1 cellular context compared by ENCODE assay signal in genomic region chr5:164346785-164347630, GRCh38.
TF ChIP-seq lines count a peak whose summit lies in the region.

No MANE protein-coding gene starts in this region.

TF ChIP-seq in K562, 482 proteins besides CTCF, POLR2A, EP300 and RAD21 (continued from another document and continues in another):
- no peak for TF ChIP-seq SFPQ (IDR thresholded peaks at IDR 0.05; ENCODE audit: low read depth, low read length)
- no peak for TF ChIP-seq U2AF1 (optimal IDR thresholded peaks at IDR 0.05; ENCODE audit: low read depth, low read length)
- TF ChIP-seq CEBPZ (IDR thresholded peaks at IDR 0.05; ENCODE audit: borderline replicate concordance, low read depth, low read length): no peak
- no peak for TF ChIP-seq ESRRA (IDR thresholded peaks at IDR 0.05; ENCODE audit: borderline replicate concordance, low read depth)
- TF ChIP-seq TAF7 (tag; IDR thresholded peaks at IDR 0.05): no peak
- TF ChIP-seq BMI1 (IDR thresholded peaks at IDR 0.05; ENCODE audit: low read length): no peak
- no peak for TF ChIP-seq STAT5B (CRISPR knock-in tag; IDR thresholded peaks at IDR 0.05)
- TF ChIP-seq POLR3A (IDR thresholded peaks at IDR 0.05; ENCODE audit: borderline replicate concordance, extremely low read depth, insufficient read depth, insufficient read length): no peak
- no peak for TF ChIP-seq ELK3 (CRISPR knock-in tag; IDR thresholded peaks at IDR 0.05)
- peak in 1 of 2 experiments; percentile 43; a peak in 1 of 4 replicates for TF ChIP-seq FOXK2 (conservative IDR thresholded peaks at IDR 0.05 in 1 of 2, IDR thresholded peaks at IDR 0.05 in 1 of 2; ENCODE audit: low read depth in 2 of 2)
- TF ChIP-seq RNF219 (CRISPR knock-in tag; IDR thresholded peaks at IDR 0.05): no peak
- no peak for TF ChIP-seq MITF (IDR thresholded peaks at IDR 0.05)
- TF ChIP-seq ZNF766 (CRISPR knock-in tag; conservative IDR thresholded peaks at IDR 0.05): 0 out of 2 replicates have a peak, but pooled peaks have one; percentile 34
- TF ChIP-seq ZNF41 (CRISPR knock-in tag; conservative IDR thresholded peaks at IDR 0.05): no peak
- TF ChIP-seq SPI1 (IDR thresholded peaks at IDR 0.05; ENCODE audit: borderline replicate concordance, low read depth, low read length): no peak
- TF ChIP-seq HNRNPUL1 (IDR thresholded peaks at IDR 0.05; ENCODE audit: low read length): no peak
- TF ChIP-seq PML (IDR thresholded peaks at IDR 0.05; ENCODE audit: low read length): no peak
- TF ChIP-seq ZNF12 (CRISPR knock-in tag; IDR thresholded peaks at IDR 0.05): no peak
- TF ChIP-seq TFAP4 (CRISPR knock-in tag; IDR thresholded peaks at IDR 0.05; ENCODE audit: borderline replicate concordance): no peak
- TF ChIP-seq RFX1 (IDR thresholded peaks at IDR 0.05): peak; percentile 53
- TF ChIP-seq ZNF347 (CRISPR knock-in tag; IDR thresholded peaks at IDR 0.05; ENCODE audit: low read depth): no peak
- TF ChIP-seq ZNF277 (CRISPR knock-in tag; IDR thresholded peaks at IDR 0.05; ENCODE audit: borderline replicate concordance): no peak
- 0 out of 2 replicates have a peak, but pooled peaks have one; percentile 27 for TF ChIP-seq MYBL2 (IDR thresholded peaks at IDR 0.05; ENCODE audit: low read depth)
- TF ChIP-seq MYBL2 (CRISPR knock-in tag; IDR thresholded peaks at IDR 0.05; ENCODE audit: borderline replicate concordance): no peak
- no peak for TF ChIP-seq ZKSCAN1 (IDR thresholded peaks at IDR 0.05; ENCODE audit: low read depth, low read length)
- no peak for TF ChIP-seq TAF1 (IDR thresholded peaks at IDR 0.05; ENCODE audit: control insufficient read depth, extremely low read depth, insufficient read depth, low read length, severe bottlenecking)
- peak; percentile 41; the same call in 1 of the 2 replicates for TF ChIP-seq MYC (IDR thresholded peaks at IDR 0.05; ENCODE audit: low read depth, low read length)
- no peak for TF ChIP-seq MYC (CRISPR knock-in tag; IDR thresholded peaks at IDR 0.05; ENCODE audit: borderline replicate concordance, low read depth)
- no peak for TF ChIP-seq ZC3H11A (IDR thresholded peaks at IDR 0.05; ENCODE audit: low read depth, low read length)
- no peak for TF ChIP-seq SETDB1 (IDR thresholded peaks at IDR 0.05; ENCODE audit: low read length)
- TF ChIP-seq ZNF717 (CRISPR knock-in tag; IDR thresholded peaks at IDR 0.05): no peak
- TF ChIP-seq CTCFL (IDR thresholded peaks at IDR 0.05; ENCODE audit: borderline replicate concordance, insufficient read depth, low read depth, low read length, poor library complexity, severe bottlenecking): no peak
- no peak for TF ChIP-seq BHLHE40 (IDR thresholded peaks at IDR 0.05; ENCODE audit: low read length)
- no peak for TF ChIP-seq ARID3B (CRISPR knock-in tag; IDR thresholded peaks at IDR 0.05; ENCODE audit: borderline replicate concordance)
- TF ChIP-seq FOXP1 (CRISPR knock-in tag; IDR thresholded peaks at IDR 0.05): no peak
- no peak for TF ChIP-seq ZNF77 (CRISPR knock-in tag; IDR thresholded peaks at IDR 0.05)
- no peak for TF ChIP-seq ZFP91 (CRISPR knock-in tag; IDR thresholded peaks at IDR 0.05)
- TF ChIP-seq SRSF9 (IDR thresholded peaks at IDR 0.05; ENCODE audit: borderline replicate concordance, low read depth, low read length): no peak
- peak; percentile 60; the same call in 1 of the 2 replicates for TF ChIP-seq SOX6 (IDR thresholded peaks at IDR 0.05)
- TF ChIP-seq MEIS2 (IDR thresholded peaks at IDR 0.05; ENCODE audit: partially characterized antibody): peak; percentile 48
- TF ChIP-seq NR2C1 (IDR thresholded peaks at IDR 0.05): no peak
- no peak for TF ChIP-seq NR2C1 (tag; IDR thresholded peaks at IDR 0.05)
- TF ChIP-seq ARID1B (IDR thresholded peaks at IDR 0.05): peak; percentile 47; the same call in 1 of the 2 replicates
- TF ChIP-seq SMC3 (conservative IDR thresholded peaks at IDR 0.05; ENCODE audit: insufficient read depth, low read depth, low read length): no peak
- no peak for TF ChIP-seq HIVEP1 (CRISPR knock-in tag; IDR thresholded peaks at IDR 0.05)
- TF ChIP-seq KAT7 (CRISPR knock-in tag; IDR thresholded peaks at IDR 0.05; ENCODE audit: borderline replicate concordance): no peak
- no peak for TF ChIP-seq GABPA (tag; conservative IDR thresholded peaks at IDR 0.05; ENCODE audit: low read depth)
- no peak for TF ChIP-seq CC2D1A (IDR thresholded peaks at IDR 0.05)
- TF ChIP-seq EHMT2 (IDR thresholded peaks at IDR 0.05): 0 out of 2 replicates have a peak, but pooled peaks have one; percentile 26
- no peak for TF ChIP-seq TAL1 (IDR thresholded peaks at IDR 0.05)
- peak; percentile 16; the same call in 1 of the 2 replicates for TF ChIP-seq DMBX1 (CRISPR knock-in tag; IDR thresholded peaks at IDR 0.05; ENCODE audit: borderline replicate concordance)
- TF ChIP-seq POLR2B (IDR thresholded peaks at IDR 0.05; ENCODE audit: low read depth, partially characterized antibody): no peak
